8 cellular contexts compared by ENCODE assay signal in the genomic region with DNA sequence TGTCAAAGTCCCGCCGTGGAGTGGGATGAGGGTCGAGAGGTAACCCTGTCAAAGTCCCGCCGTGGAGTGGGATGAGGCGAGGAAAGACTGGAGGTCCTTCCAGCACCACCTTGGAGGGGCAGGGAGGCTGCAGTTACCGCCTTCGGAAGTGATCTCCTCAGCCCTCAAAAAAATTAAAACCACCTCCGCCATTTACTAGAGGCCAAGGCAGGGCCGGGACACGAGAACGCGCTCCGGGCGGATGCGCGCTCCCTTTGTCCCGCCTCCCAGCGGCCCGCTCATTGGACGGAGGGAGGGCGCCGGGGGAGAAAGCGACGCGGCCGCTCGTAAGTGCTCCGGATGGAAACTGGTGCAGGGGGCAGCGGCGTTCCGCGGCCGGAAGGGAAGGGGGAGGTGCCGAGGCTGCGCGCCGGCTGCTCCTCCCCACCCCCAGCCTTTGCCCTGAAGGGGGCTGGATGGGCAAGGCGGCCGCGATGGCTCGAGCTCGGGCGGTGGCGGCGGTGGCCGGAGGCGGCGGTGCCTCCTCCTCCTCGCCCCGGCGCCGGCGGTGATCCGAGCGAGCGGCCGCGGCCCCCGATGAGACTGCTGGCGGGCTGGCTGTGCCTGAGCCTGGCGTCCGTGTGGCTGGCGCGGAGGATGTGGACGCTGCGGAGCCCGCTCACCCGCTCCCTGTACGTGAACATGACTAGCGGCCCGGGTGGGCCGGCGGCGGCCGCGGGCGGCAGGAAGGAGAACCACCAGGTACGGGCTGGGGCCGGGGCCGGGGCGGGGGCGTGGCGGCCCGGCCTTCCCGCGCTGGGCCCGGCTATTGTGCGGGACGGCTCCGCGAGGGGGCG. TPM values are rescaled to one million over a fixed set of nuclear protein-coding genes. Genes with fewer than 3 reads are reported as not detected.
DNase-seq lines count a peak whose midpoint lies in the region; FAIRE-seq and TF ChIP-seq lines count a peak whose summit lies in the region.

A gene (plus strand): TSS at position 420 of the 836 bp plus-strand sequence. CDS start 157 bp downstream, at position 577.

- H2BK20ac ChIP-seq in H1 (ENCODE audit: low read length) = no peak within 1 kb of the TSS

- peaks cover 1 to 5% of the 10 kb centered on the region in 2 experiments for H4K20me1 ChIP-seq in H1 (replicated peaks in 1 of 2; ENCODE audit: control insufficient read depth in 1 of 2, insufficient read depth in 2 of 2, low read length in 2 of 2)

- H4K8ac ChIP-seq in H1 (ENCODE audit: extremely low read depth, insufficient read depth, low read length) (peak within 1 kb of the TSS; percentile 99), mesenchymal stem cell (ENCODE audit: low read length) (peak within 1 kb of the TSS; percentile 98)

- TF ChIP-seq CTCF in GM20000 (IDR thresholded peaks at IDR 0.05; ENCODE audit: extremely low read depth, missing control alignments) (no peak), H1 (IDR thresholded peaks at IDR 0.05; ENCODE audit: control extremely low read depth in 1 of 3, insufficient read depth in 1 of 3, low read depth in 1 of 3, low read length in 3 of 3) (no peak)

- H3K9ac ChIP-seq in H1 (replicated peaks in 1 of 4; ENCODE audit: extremely low read depth in 1 of 4, low read depth in 3 of 4, low read length in 3 of 4) (peak within 1 kb of the TSS; percentile 93 to 98 (median 96)), mesenchymal stem cell (ENCODE audit: low read length) (peak within 1 kb of the TSS; percentile 95)

- 1% methylated on average over 45 of the region's 93 CpGs; no CpG with 5 or more reads in 1 of the 2 experiments for WGBS in H1 (ENCODE audit: extremely low coverage in 1 of 2, insufficient coverage in 1 of 2, insufficient read length in 1 of 2, insufficient replicate concordance in 2 of 2, low coverage in 1 of 2, low lambda C conversion rate in 2 of 2, missing lambda C conversion rate in 1 of 2), 2 experiments
- WGBS in mesenchymal stem cell = under 1% methylated on average over 59 of the region's 93 CpGs

- H3K4ac ChIP-seq in H1 (replicated peaks; ENCODE audit: insufficient read length, low read depth, low read length) (peak within 1 kb of the TSS; percentile 49), mesenchymal stem cell (ENCODE audit: low read depth in 1 of 2, low read length in 2 of 2) (peak within 1 kb of the TSS; percentile 36 to 98)

- H3K4me2 ChIP-seq in H1 (ENCODE audit: insufficient read depth in 1 of 2, low read depth in 2 of 2, low read length in 2 of 2) (peak within 1 kb of the TSS; percentile 87 to 92), mesenchymal stem cell (ENCODE audit: low read length, poor library complexity, severe bottlenecking) (peak within 1 kb of the TSS; percentile 80)

- H2BK5ac ChIP-seq in H1 (ENCODE audit: low read depth, low read length) (peak within 1 kb of the TSS; percentile 86), mesenchymal stem cell (ENCODE audit: low read depth, low read length, poor library complexity, severe bottlenecking) (peak within 1 kb of the TSS; percentile 93)

- peak; percentile 78 to 93 for TF ChIP-seq POLR2A in H1 (IDR thresholded peaks at IDR 0.05; ENCODE audit: control extremely low read depth in 1 of 2, low read depth in 2 of 2, low read length in 2 of 2)

- peaks cover 3 to 43% of the 10 kb centered on the region in 2 experiments; a peak in 3 of 4 replicates for H3K79me2 ChIP-seq in H1 (ENCODE audit: control insufficient read depth in 1 of 2, insufficient read depth in 2 of 2, low read length in 2 of 2)

- H3K56ac ChIP-seq in H1 (replicated peaks; ENCODE audit: insufficient read length, low read depth, low read length) = peak within 1 kb of the TSS; percentile 83

- H3K23ac ChIP-seq in H1 (ENCODE audit: insufficient read length) = no peak within 1 kb of the TSS
- peak within 1 kb of the TSS; percentile 86 to 97 for H3K23ac ChIP-seq in mesenchymal stem cell (ENCODE audit: low read length in 2 of 2)

- no peaks in the 10 kb centered on the region for H3K27me3 ChIP-seq in H1 (replicated peaks in 1 of 4; ENCODE audit: control insufficient read depth in 3 of 4, extremely low read depth in 1 of 4, insufficient read depth in 3 of 4, low read length in 3 of 4)
- no peaks in the 10 kb centered on the region for H3K27me3 ChIP-seq in mesenchymal stem cell (ENCODE audit: control insufficient read depth in 1 of 2, insufficient read depth in 1 of 2, low read length in 2 of 2)

- H3K27ac ChIP-seq in H1 (ENCODE audit: low read depth, low read length) (peak within 1 kb of the TSS; percentile 83), mesenchymal stem cell (ENCODE audit: low read length, poor library complexity, severe bottlenecking) (peak within 1 kb of the TSS; percentile 77)

- no peak for FAIRE-seq in H1 (lab: Jason Lieb, UNC)

- POLR2A ChIA-PET in H1 (lab: Charles Lee; ENCODE audit: partially characterized antibody) = interaction anchor here (0.6 to 1.2 kb wide), 8 partner anchors 9 to 99 kb away, joined by 3 to 5 read pairs (median 4); no protein-coding TSS in a partner anchor

- H3K36me3 ChIP-seq in H1 (ENCODE audit: control insufficient read depth in 2 of 4, insufficient read depth in 4 of 4, low read length in 3 of 4) (no peaks in the 10 kb centered on the region), mesenchymal stem cell (ENCODE audit: control insufficient read depth in 1 of 2, insufficient read depth in 2 of 2, low read depth in 1 of 2, low read length in 2 of 2) (no peaks in the 10 kb centered on the region)

- H3K79me1 ChIP-seq in H1 (ENCODE audit: low read depth, low read length) (no peaks in the 10 kb centered on the region), mesenchymal stem cell (replicated peaks; ENCODE audit: low read length, poor library complexity, severe bottlenecking) (no peaks in the 10 kb centered on the region)

- no peak within 1 kb of the TSS for H2AK5ac ChIP-seq in H1 (ENCODE audit: low read depth, low read length)
- no peak within 1 kb of the TSS for H2AK5ac ChIP-seq in mesenchymal stem cell (ENCODE audit: low read length, severe bottlenecking)

- H3K4me1 ChIP-seq in H1 (replicated peaks in 1 of 4; ENCODE audit: control insufficient read depth in 3 of 4, insufficient read depth in 4 of 4, low read length in 3 of 4) (peaks cover 0 to 4% (median 0%) of the 10 kb centered on the region in 4 experiments; a peak in 2 of 7 replicates), mesenchymal stem cell (ENCODE audit: control insufficient read depth, insufficient read depth, low read depth, low read length) (peaks cover 3% of the 10 kb centered on the region)

- H4K91ac ChIP-seq in H1 (replicated peaks; ENCODE audit: insufficient read length, low read length) (peak within 1 kb of the TSS; percentile 68), mesenchymal stem cell (ENCODE audit: low read length) (peak within 1 kb of the TSS; percentile 90)

- H2BK12ac ChIP-seq in H1 (ENCODE audit: low read depth, low read length) = no peak within 1 kb of the TSS
- peak within 1 kb of the TSS; percentile 42 to 96 for H2BK12ac ChIP-seq in mesenchymal stem cell (ENCODE audit: low read length in 2 of 2)

- DNase-seq in CMK (ENCODE audit: low read depth) = peak; percentile 84
- peak; percentile 96 for DNase-seq in GM20000 (ENCODE audit: low spot score)
- peak; percentile 94 for DNase-seq in HT-29 (ENCODE audit: low spot score)
- DNase-seq in NOMO-1 (lab: John Stamatoyannopoulos, UW; ENCODE audit: unreplicated experiment in 2 of 2) = peak; percentile 88 to 93
- DNase-seq in activated CD8-positive, alpha-beta memory T cell treated with anti-CD3 and anti-CD28 coated beads for 48 hours (ENCODE audit: low read depth in 2 of 3, low spot score in 2 of 3) = peak; percentile 86 to 92 (median 90)
- peak; percentile 89 to 94 for DNase-seq in H1 (ENCODE audit: low read depth in 1 of 2, low spot score in 2 of 2)
- peak; percentile 95 for DNase-seq in mesenchymal stem cell
- peak; percentile 92 for DNase-seq in stimulated activated CD8-positive, alpha-beta memory T cell treated with anti-CD3 and anti-CD28 coated beads, Interleukin-12 subunit alpha, Interleukin-12 subunit beta, amount 100 ng/mL, for 4 hours (ENCODE audit: low read depth)

- TF ChIP-seq EP300 in H1 (IDR thresholded peaks at IDR 0.05; ENCODE audit: borderline replicate concordance in 1 of 2, low read depth in 2 of 2, low read length in 2 of 2) = peak in 1 of 2 experiments; percentile 77; a peak in 1 of 3 replicates

- H2BK15ac ChIP-seq in H1 (ENCODE audit: low read length) = no peak within 1 kb of the TSS
- H2BK15ac ChIP-seq in mesenchymal stem cell (ENCODE audit: low read depth, poor library complexity, severe bottlenecking) = peak within 1 kb of the TSS; percentile 97

- CTCF ChIA-PET in H1 (lab: Charles Lee; ENCODE audit: partially characterized antibody) = no interaction called here

- H2AFZ ChIP-seq in H1 (ENCODE audit: low read length) = peak within 1 kb of the TSS; percentile 96
- peak within 1 kb of the TSS; percentile 96 for H2AFZ ChIP-seq in mesenchymal stem cell (ENCODE audit: low read depth, low read length)

- H3K4me3 ChIP-seq in H1 (ENCODE audit: extremely low read depth in 1 of 4, insufficient read depth in 2 of 4, low read depth in 3 of 4, low read length in 4 of 4) (peak within 1 kb of the TSS; percentile 61 to 99 (median 88)), mesenchymal stem cell (ENCODE audit: insufficient read depth in 1 of 2, low read depth in 1 of 2, low read length in 2 of 2) (peak within 1 kb of the TSS; percentile 95 to 97)

- H3K14ac ChIP-seq in H1 (ENCODE audit: insufficient read length) (no peak within 1 kb of the TSS), mesenchymal stem cell (ENCODE audit: low read length in 2 of 2) (peak within 1 kb of the TSS; percentile 49 to 100)

- H4K5ac ChIP-seq in H1 (ENCODE audit: insufficient read length, low read depth, low read length) = peak within 1 kb of the TSS; percentile 87

- no peak for TF ChIP-seq RAD21 in H1 (IDR thresholded peaks at IDR 0.05 in 1 of 2, conservative IDR thresholded peaks at IDR 0.05 in 1 of 2; ENCODE audit: low read depth in 2 of 2, low read length in 2 of 2)

- H3K18ac ChIP-seq in H1 (ENCODE audit: extremely low read depth, low read length) = peak within 1 kb of the TSS; percentile 63
- H3K18ac ChIP-seq in mesenchymal stem cell (ENCODE audit: low read depth in 1 of 2, low read length in 2 of 2) = peak within 1 kb of the TSS; percentile 97

- H3K23me2 ChIP-seq in H1 (ENCODE audit: low read depth, low read length) = peaks cover 8% of the 10 kb centered on the region

- H3K9me3 ChIP-seq in H1 (ENCODE audit: insufficient read depth in 2 of 2, low read depth in 1 of 2, low read length in 1 of 2) (no peaks in the 10 kb centered on the region), mesenchymal stem cell (ENCODE audit: control insufficient read depth, low read length) (no peaks in the 10 kb centered on the region)

- H2BK120ac ChIP-seq in H1 (replicated peaks; ENCODE audit: low read depth, low read length) (peak within 1 kb of the TSS; percentile 44), mesenchymal stem cell (ENCODE audit: low read depth, low read length) (peak within 1 kb of the TSS; percentile 95)

RNA-seq across cellular contexts. Expression of the gene that starts here (rescaled TPM):
- total RNA-seq in HT-29 (2014; rRNA removed; shearing (Covaris generic)) = 120 and 131 TPM in 2 replicates
- 112 and 117 TPM in 2 replicates for total RNA-seq in H1 (2021; fragmentation: NEBNext Ultra II Directional; extraction: Animal tissue kit (Norgen Biotek cat#: 25700))
- 34.5 and 45.4 TPM in 2 replicates for polyA plus RNA-seq in H1 (2011; rRNA removed)
- polyA plus RNA-seq in H1 (2011; cell fraction: cytosol; rRNA removed) = 56.7 TPM
- 29.1 TPM for polyA plus RNA-seq in H1 (2011; cell fraction: nucleus; rRNA removed)
- 64.0 to 93.3 TPM (median 70.0 TPM) in 4 replicates for polyA plus RNA-seq in H1 (2012, experiment 1 of 2)
- 37.2 TPM for polyA plus RNA-seq in H1 (2012, experiment 2 of 2)
- 88.0 TPM for polyA plus RNA-seq in H1 (2013, experiment 1 of 2)
- polyA plus RNA-seq in H1 (2013, experiment 2 of 2) = 96.1 TPM
- polyA minus RNA-seq in H1 (2011; rRNA and poly(A)+ RNA removed) = 29.4 and 60.6 TPM in 2 replicates
- polyA minus RNA-seq in H1 (2011; cell fraction: cytosol; rRNA and poly(A)+ RNA removed) = 23.3 TPM
- polyA minus RNA-seq in H1 (2011; cell fraction: nucleus; rRNA and poly(A)+ RNA removed) = 52.8 TPM
- polyA plus RNA-seq in mesenchymal stem cell (2013, experiment 1 of 2) = 113 TPM
- 117 TPM for polyA plus RNA-seq in mesenchymal stem cell (2013, experiment 2 of 2)

Comparison
In these comparisons a context has a peak if more than half of its experiments do, and no peak if none do; other contexts are left out.
1. Peak in every context shown above with its lines: DNase-seq, H3K4me3 ChIP-seq and H3K27ac ChIP-seq.